ENCODE assay signal across 19 cellular contexts in the genomic region with DNA sequence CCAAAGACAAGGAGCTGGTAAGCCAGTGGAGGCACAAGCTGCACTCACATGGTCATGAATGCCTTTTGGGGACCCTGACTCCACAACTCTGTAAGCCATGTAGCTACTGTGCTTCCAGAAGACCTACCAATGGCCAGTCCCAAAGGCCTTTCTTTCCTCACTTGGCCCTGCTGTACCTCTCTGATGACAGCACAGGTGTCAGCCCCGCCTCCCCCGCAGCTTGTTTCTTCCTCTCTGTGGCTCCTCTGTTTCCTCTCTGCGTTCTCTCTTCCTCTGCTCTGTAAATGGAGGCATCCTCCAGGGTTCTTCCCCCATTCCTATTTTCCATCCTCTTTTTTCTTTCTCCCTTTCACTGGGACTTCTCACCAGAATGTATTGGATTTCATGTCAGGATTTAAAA. TPM values are rescaled to one million over a fixed set of nuclear protein-coding genes. Genes with fewer than 3 reads are reported as not detected.
"Had no signal": no experiment of that assay in that cellular context is flagged by ENCODE, and none has a peak within 500 bp of the region (broad histone marks: within the 10 kb centered on the region; RNA-seq: fewer than 3 reads in every experiment).

No MANE protein-coding gene starts in this region.

- H3K4me3 ChIP-seq: dorsolateral prefrontal cortex, gastroesophageal sphincter, left ventricle myocardium inferior, ovary, prostate gland, tibial artery had no signal

- H3K27me3 Mint-ChIP-seq: activated naive CD4-positive, alpha-beta T cell treated with anti-CD3 and anti-CD28 coated beads, Interleukin-2, amount 50 U/mL, for 24 hours; stimulated activated naive CD8-positive, alpha-beta T cell treated with anti-CD3 and anti-CD28 coated beads, Interleukin-15, Interleukin-2, amounts not matched to agents 100 ng/mL and 50 ng/mL, for 24 hours had no signal

- H3K36me3 Mint-ChIP-seq: activated naive CD4-positive, alpha-beta T cell treated with anti-CD3 and anti-CD28 coated beads, Interleukin-2, amount 50 U/mL, for 24 hours; naive thymus-derived CD8-positive, alpha-beta T cell had no signal

- H3K9me3 Mint-ChIP-seq: activated B cell treated with CpG ODN at 0.5 μM for 24 hours; activated naive CD4-positive, alpha-beta T cell treated with anti-CD3 and anti-CD28 coated beads, Interleukin-2, amount 50 U/mL, for 24 hours; activated T-cell treated with anti-CD3 and anti-CD28 coated beads, Interleukin-2, amount 50 U/mL, for 72 hours; effector memory CD8-positive, alpha-beta T cell; naive thymus-derived CD8-positive, alpha-beta T cell; stimulated activated naive CD8-positive, alpha-beta T cell treated with anti-CD3 and anti-CD28 coated beads, Interleukin-15, Interleukin-2, amounts not matched to agents 100 ng/mL and 50 ng/mL, for 24 hours; T-helper 1 cell treated with Interleukin-12 subunit alpha and Interleukin-12 subunit beta and Interleukin-4 antibody, amounts not matched to agents 30 μg/mL and 1 μg/mL, for 36 hours had no signal

- H3K4me1 Mint-ChIP-seq: activated B cell treated with CpG ODN at 0.5 μM for 24 hours had no signal

- H3K4me1 ChIP-seq: gastroesophageal sphincter, prostate gland, tibial artery had no signal

- H3K36me3 ChIP-seq: gastroesophageal sphincter, ovary, prostate gland, tibial artery had no signal

- H3K27ac ChIP-seq: gastroesophageal sphincter, left ventricle myocardium inferior, ovary, prostate gland, tibial artery had no signal

- ATAC-seq: effector memory CD8-positive, alpha-beta T cell; naive thymus-derived CD8-positive, alpha-beta T cell had no signal

- H3K27ac Mint-ChIP-seq: activated B cell treated with CpG ODN at 0.5 μM for 24 hours; activated naive CD4-positive, alpha-beta T cell treated with anti-CD3 and anti-CD28 coated beads, Interleukin-2, amount 50 U/mL, for 24 hours; activated T-cell treated with anti-CD3 and anti-CD28 coated beads, Interleukin-2, amount 50 U/mL, for 72 hours; T-helper 1 cell treated with Interleukin-12 subunit alpha and Interleukin-12 subunit beta and Interleukin-4 antibody, amounts not matched to agents 30 μg/mL and 1 μg/mL, for 36 hours had no signal

- H3K9me3 ChIP-seq: gastroesophageal sphincter, left ventricle myocardium inferior, ovary, prostate gland, tibial artery had no signal

- H3K4me3 Mint-ChIP-seq: activated B cell treated with CpG ODN at 0.5 μM for 24 hours; activated naive CD4-positive, alpha-beta T cell treated with anti-CD3 and anti-CD28 coated beads, Interleukin-2, amount 50 U/mL, for 24 hours; naive thymus-derived CD8-positive, alpha-beta T cell; stimulated activated naive CD8-positive, alpha-beta T cell treated with anti-CD3 and anti-CD28 coated beads, Interleukin-15, Interleukin-2, amounts not matched to agents 100 ng/mL and 50 ng/mL, for 24 hours; T-helper 1 cell treated with Interleukin-12 subunit alpha and Interleukin-12 subunit beta and Interleukin-4 antibody, amounts not matched to agents 30 μg/mL and 1 μg/mL, for 36 hours had no signal

- H3K27me3 ChIP-seq: dorsolateral prefrontal cortex, ovary, tibial artery had no signal

- DNase-seq: activated B cell treated with CpG ODN at 0.5 μM for 24 hours; activated CD4-positive, alpha-beta T cell treated with anti-CD3 and anti-CD28 coated beads for 48 hours; activated effector memory CD4-positive, alpha-beta T cell treated with Interleukin-2 at 50 U/mL for 16 hours; central memory CD4-positive, alpha-beta T cell; dorsolateral prefrontal cortex; effector memory CD8-positive, alpha-beta T cell; head of caudate nucleus; left ventricle myocardium inferior; naive thymus-derived CD8-positive, alpha-beta T cell; ovary; stimulated activated CD4-positive, alpha-beta T cell treated with anti-CD3 and anti-CD28 coated beads, Interleukin-12 subunit alpha, Interleukin-12 subunit beta, amount 100 ng/mL, for 4 hours; stimulated activated CD4-positive, alpha-beta T cell treated with anti-CD3 and anti-CD28 coated beads, Interleukin-4, amount 100 ng/mL, for 4 hours; tibial artery had no signal

RNA-seq across cellular contexts. Expression of a gene that starts 26.7 kb away (rescaled TPM):
- total RNA-seq: activated B cell treated with CpG ODN at 0.5 μM for 24 hours; naive thymus-derived CD8-positive, alpha-beta T cell had no signal
